Comparison of ENCODE assay signal across 22 cellular contexts in genomic region chr16:56212144-56212543, GRCh38. TPM values are rescaled to one million over a fixed set of nuclear protein-coding genes. Genes with fewer than 3 reads are reported as not detected.
DNase-seq lines count a peak whose midpoint lies in the region; ATAC-seq, FAIRE-seq and TF ChIP-seq lines count a peak whose summit lies in the region.
"Had no signal": no experiment of that assay in that cellular context is flagged by ENCODE, and none has a peak within 500 bp of the region (broad histone marks: within the 10 kb centered on the region; RNA-seq: fewer than 3 reads in every experiment).

No MANE protein-coding gene starts in this region.

- no peak overlapping the region for H2AFZ ChIP-seq in GM23338

- no peaks in the 10 kb centered on the region; the same call in 1 of the 2 replicates for H4K20me1 ChIP-seq in GM23338 (replicated peaks; ENCODE audit: insufficient read depth)
- H4K20me1 ChIP-seq: BLaER1 treated with 17β-estradiol and CSF1 and Interleukin-3, amounts not matched to agents 10 nM and 100 nM had no signal

- peaks cover 2% of the 10 kb centered on the region for H3K27me3 Mint-ChIP-seq in GM23338 (ENCODE audit: insufficient read depth, low read depth, poor library complexity)

- TF ChIP-seq POLR2A in H54 (IDR thresholded peaks at IDR 0.05; ENCODE audit: low read depth, low read length): no peak

- TF ChIP-seq CTCF in GM23338 (conservative IDR thresholded peaks at IDR 0.05; ENCODE audit: low read depth in 2 of 2): no peak

- no peak overlapping the region for H3K4me3 Mint-ChIP-seq in GM23338
- H3K4me3 Mint-ChIP-seq: activated CD8-positive, alpha-beta T cell treated with anti-CD3 and anti-CD28 coated beads, Interleukin-2, amount 10 ng/mL, durations not matched to agents 7 days and 5 days; activated naive CD4-positive, alpha-beta T cell treated with anti-CD3 and anti-CD28 coated beads, Interleukin-2, amount 50 U/mL, for 24 hours; naive thymus-derived CD8-positive, alpha-beta T cell; T-helper 17 cell had no signal

- no peaks in the 10 kb centered on the region for H3F3A ChIP-seq in GM23338 (replicated peaks; ENCODE audit: low read depth)

- no peak for FAIRE-seq in H54 (lab: Jason Lieb, UNC)
- FAIRE-seq: bronchial epithelial cell, endometrium, frontal cortex had no signal

- no peak overlapping the region for H3K27ac Mint-ChIP-seq in GM23338
- H3K27ac Mint-ChIP-seq: activated CD8-positive, alpha-beta T cell treated with anti-CD3 and anti-CD28 coated beads, Interleukin-2, amount 10 ng/mL, durations not matched to agents 7 days and 5 days; activated naive CD4-positive, alpha-beta T cell treated with anti-CD3 and anti-CD28 coated beads, Interleukin-2, amount 50 U/mL, for 24 hours; activated T-helper 2 cell treated with anti-CD3 and anti-CD28 coated beads, Interferon-gamma antibody, Interleukin-2, Interleukin-4, amounts not matched to agents 10 μg/mL and 5 μg/mL and 100 μg/mL, durations not matched to agents 14 hours and 24 hours and 36 hours; naive thymus-derived CD8-positive, alpha-beta T cell had no signal

- H3K27me3 ChIP-seq in GM23338 (ENCODE audit: insufficient read depth) (no peaks in the 10 kb centered on the region), mucosa of rectum (ENCODE audit: control insufficient read depth in 2 of 2, insufficient read depth in 2 of 2, low read length in 2 of 2) (no peaks in the 10 kb centered on the region), stomach smooth muscle (ENCODE audit: control insufficient read depth in 1 of 2, insufficient read depth in 2 of 2, low read length in 2 of 2) (no peaks in the 10 kb centered on the region)
- H3K27me3 ChIP-seq: BLaER1 treated with 17β-estradiol and CSF1 and Interleukin-3, amounts not matched to agents 10 nM and 100 nM had no signal

- H3K9ac ChIP-seq in mucosa of rectum (ENCODE audit: low read depth in 1 of 2, low read length in 2 of 2): no peak overlapping the region
- peak overlapping the region; percentile 49 to 77 for H3K9ac ChIP-seq in stomach smooth muscle (ENCODE audit: low read length in 2 of 2)
- H3K9ac ChIP-seq: BLaER1 treated with 17β-estradiol and CSF1 and Interleukin-3, amounts not matched to agents 10 nM and 100 nM; SK-N-SH had no signal

- peak overlapping the region; percentile 19 for H3K4me2 ChIP-seq in GM23338
- H3K4me2 ChIP-seq: SK-N-SH had no signal

- H3K27ac ChIP-seq in GM23338 (ENCODE audit: low read depth) (no peak overlapping the region; the same call in 1 of the 2 replicates), caudate nucleus (ENCODE audit: low read depth, low read length) (peak overlapping the region; percentile 24), mucosa of rectum (ENCODE audit: low read depth in 2 of 2, low read length in 2 of 2) (peak overlapping the region; percentile 40 to 64), stomach smooth muscle (ENCODE audit: low read length) (peak overlapping the region; percentile 96)
- H3K27ac ChIP-seq: BLaER1 treated with 17β-estradiol and CSF1 and Interleukin-3, amounts not matched to agents 10 nM and 100 nM; esophagus squamous epithelium; RWPE1 had no signal

- no peak for ATAC-seq in GM23338
- ATAC-seq: activated CD8-positive, alpha-beta T cell treated with anti-CD3 and anti-CD28 coated beads, Interleukin-2, amount 10 ng/mL, durations not matched to agents 7 days and 5 days; naive thymus-derived CD8-positive, alpha-beta T cell; T-helper 17 cell had no signal

- H3K9me3 ChIP-seq in mucosa of rectum (ENCODE audit: control insufficient read depth in 2 of 2, low read length in 2 of 2) (no peaks in the 10 kb centered on the region), stomach smooth muscle (ENCODE audit: control insufficient read depth in 2 of 2, low read length in 2 of 2) (peaks cover 0 to 2% of the 10 kb centered on the region in 2 donors)
- H3K9me3 ChIP-seq: BLaER1 treated with 17β-estradiol and CSF1 and Interleukin-3, amounts not matched to agents 10 nM and 100 nM; esophagus squamous epithelium; SK-N-SH had no signal

- H3K4me3 ChIP-seq in GM23338 (0 out of 2 replicates have a peak overlapping the region, but pooled peaks have one; percentile 2), mucosa of rectum (ENCODE audit: low read length in 2 of 2) (no peak overlapping the region), stomach smooth muscle (ENCODE audit: low read length in 2 of 2) (peak overlapping the region; percentile 48 to 64)
- H3K4me3 ChIP-seq: BLaER1 treated with 17β-estradiol and CSF1 and Interleukin-3, amounts not matched to agents 10 nM and 100 nM; esophagus squamous epithelium had no signal

- no peaks in the 10 kb centered on the region for H3K36me3 ChIP-seq in GM23338 (ENCODE audit: insufficient read depth)
- H3K36me3 ChIP-seq in mucosa of rectum (ENCODE audit: control insufficient read depth in 2 of 2, insufficient read depth in 2 of 2, low read length in 2 of 2): no peaks in the 10 kb centered on the region
- no peaks in the 10 kb centered on the region for H3K36me3 ChIP-seq in stomach smooth muscle (ENCODE audit: control insufficient read depth in 2 of 2, insufficient read depth in 2 of 2, low read length in 2 of 2)
- H3K36me3 ChIP-seq: BLaER1 treated with 17β-estradiol and CSF1 and Interleukin-3, amounts not matched to agents 10 nM and 100 nM; esophagus squamous epithelium had no signal

- no peak for DNase-seq in GM23338 (ENCODE audit: low spot score)
- no peak for DNase-seq in caudate nucleus (lab: John Stamatoyannopoulos, UW)
- DNase-seq in NCI-H774 (lab: John Stamatoyannopoulos, UW): no peak
- DNase-seq in stimulated activated CD4-positive, alpha-beta T cell treated with anti-CD3 and anti-CD28 coated beads, Interleukin-15, amount 100 ng/mL, for 24 hours: no peak
- DNase-seq in H54 (ENCODE audit: insufficient read length, low spot score): no peak
- DNase-seq: activated CD8-positive, alpha-beta T cell treated with anti-CD3 and anti-CD28 coated beads, Interleukin-2, amount 10 ng/mL, durations not matched to agents 7 days and 5 days; COR-L47; esophagus squamous epithelium; naive thymus-derived CD8-positive, alpha-beta T cell; NCI-H1694; SK-N-SH; stimulated activated naive CD4-positive, alpha-beta T cell; T-helper 17 cell had no signal

- H3K79me2 ChIP-seq in GM23338 (replicated peaks; ENCODE audit: insufficient read depth): peaks cover 53% of the 10 kb centered on the region

- no peaks in the 10 kb centered on the region for H3K9me3 Mint-ChIP-seq in GM23338
- H3K9me3 Mint-ChIP-seq: activated naive CD4-positive, alpha-beta T cell treated with anti-CD3 and anti-CD28 coated beads, Interleukin-2, amount 50 U/mL, for 24 hours; activated T-helper 2 cell treated with anti-CD3 and anti-CD28 coated beads, Interferon-gamma antibody, Interleukin-2, Interleukin-4, amounts not matched to agents 10 μg/mL and 5 μg/mL and 100 μg/mL, durations not matched to agents 14 hours and 24 hours and 36 hours; naive thymus-derived CD8-positive, alpha-beta T cell had no signal

- H3K9me2 ChIP-seq in GM23338 (ENCODE audit: insufficient read depth): peaks cover 5% of the 10 kb centered on the region; the same call in 1 of the 2 replicates
- H3K9me2 ChIP-seq: SK-N-SH had no signal

- H3K4me1 ChIP-seq in GM23338 (ENCODE audit: insufficient read depth): peaks cover 24% of the 10 kb centered on the region
- no peaks in the 10 kb centered on the region for H3K4me1 ChIP-seq in mucosa of rectum (ENCODE audit: control insufficient read depth in 2 of 2, insufficient read depth in 2 of 2, low read length in 2 of 2)
- H3K4me1 ChIP-seq in stomach smooth muscle (ENCODE audit: control insufficient read depth, insufficient read depth, low read length): peaks cover 32% of the 10 kb centered on the region

- H3K4me1 Mint-ChIP-seq in GM23338: peaks cover 34% of the 10 kb centered on the region
- H3K4me1 Mint-ChIP-seq: activated naive CD4-positive, alpha-beta T cell treated with anti-CD3 and anti-CD28 coated beads, Interleukin-2, amount 50 U/mL, for 24 hours; naive thymus-derived CD8-positive, alpha-beta T cell had no signal

- no peaks in the 10 kb centered on the region for H3K36me3 Mint-ChIP-seq in GM23338 (ENCODE audit: low read depth)
- H3K36me3 Mint-ChIP-seq: activated naive CD4-positive, alpha-beta T cell treated with anti-CD3 and anti-CD28 coated beads, Interleukin-2, amount 50 U/mL, for 24 hours; naive thymus-derived CD8-positive, alpha-beta T cell had no signal

TF ChIP-seq in GM23338, 12 proteins besides CTCF, POLR2A, EP300 and RAD21 (continues in another document):
- TF ChIP-seq NANOG (IDR thresholded peaks at IDR 0.05; ENCODE audit: borderline replicate concordance): no peak

RNA-seq across cellular contexts. Expression of gene GNAO1, which starts 20.9 kb away (rescaled TPM):
- total RNA-seq in GM23338 (2014; rRNA removed; shearing (Covaris generic)): 20.0 and 24.8 TPM in 2 replicates
- 6.5 and 7.5 TPM in 2 replicates for polyA plus RNA-seq in GM23338 (2016; fragmentation: Nextera tagmentation; extraction: Ambion mirVana)
- total RNA-seq: bronchial epithelial cell had no signal

Comparison
In these comparisons a context has a peak if more than half of its experiments do, and no peak if none do; other contexts are left out.
1. H3K4me3 ChIP-seq: peak in GM23338 (single experiment) and stomach smooth muscle (2 of 2); none in mucosa of rectum (0 of 2).
2. H3K9ac ChIP-seq: peak in stomach smooth muscle (2 of 2); none in mucosa of rectum (0 of 2).